In the genomic region with DNA sequence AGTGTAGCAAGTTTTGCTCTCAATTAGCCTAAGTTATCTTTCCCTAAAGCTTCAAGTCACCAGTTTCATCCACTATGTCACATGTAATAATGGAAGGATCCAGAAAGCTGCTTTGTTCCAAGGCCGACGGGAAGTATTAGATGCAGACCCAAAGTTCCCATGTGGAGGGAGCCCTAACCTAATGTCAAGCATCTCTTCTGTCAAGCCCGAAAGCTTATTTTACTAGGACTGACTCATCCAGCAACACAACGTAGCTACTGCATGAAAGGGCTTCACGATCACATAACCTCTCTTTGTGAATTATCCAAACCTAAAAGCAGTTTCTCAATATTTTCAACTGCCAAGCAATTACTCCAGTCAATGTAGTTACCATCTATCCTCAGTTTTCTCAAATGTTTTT, we compare ENCODE assay signal across 22 cellular contexts.
DNase-seq lines count a peak whose midpoint lies in the region; ATAC-seq and TF ChIP-seq lines count a peak whose summit lies in the region.
"Had no signal": no experiment of that assay in that cellular context is flagged by ENCODE, and none has a peak within 500 bp of the region (broad histone marks: within the 10 kb centered on the region; RNA-seq: fewer than 3 reads in every experiment).

No MANE protein-coding gene starts in this region.

- H3K36me3 ChIP-seq in IMR-90 (ENCODE audit: control insufficient read depth, insufficient read depth, low read length): no peaks in the 10 kb centered on the region
- no peaks in the 10 kb centered on the region for H3K36me3 ChIP-seq in brain microvascular endothelial cell (replicated peaks)
- no peaks in the 10 kb centered on the region for H3K36me3 ChIP-seq in mesendoderm (ENCODE audit: control insufficient read depth, insufficient read depth, low read length)
- H3K36me3 ChIP-seq in psoas muscle (ENCODE audit: insufficient read depth in 1 of 2, low read depth in 1 of 2): no peaks in the 10 kb centered on the region
- H3K36me3 ChIP-seq: BE2C, HAP-1, SJCRH30 had no signal

- H2BK5ac ChIP-seq in IMR-90 (ENCODE audit: low read depth, low read length, poor library complexity, severe bottlenecking): no peak overlapping the region
- H2BK5ac ChIP-seq in mesendoderm (ENCODE audit: low read length): no peak overlapping the region

- no peak overlapping the region for H2BK15ac ChIP-seq in IMR-90 (ENCODE audit: low read depth, low read length)
- no peak overlapping the region for H2BK15ac ChIP-seq in mesendoderm (replicated peaks; ENCODE audit: low read depth)

- ATAC-seq in IMR-90 (ENCODE audit: low read depth) (no peak), left cardiac atrium (no peak), psoas muscle (no peak), HG03571 (IDR thresholded peaks at IDR 0.05; ENCODE audit: unreplicated experiment) (no peak)
- ATAC-seq: GM12878 had no signal

- H2BK120ac ChIP-seq in IMR-90 (ENCODE audit: low read depth, low read length) (no peak overlapping the region), mesendoderm (ENCODE audit: low read depth, low read length) (no peak overlapping the region)

- H4K20me1 ChIP-seq in IMR-90 (ENCODE audit: insufficient read depth, low read length): no peaks in the 10 kb centered on the region

- no peaks in the 10 kb centered on the region for H3K9me1 ChIP-seq in IMR-90 (ENCODE audit: insufficient read depth, low read length)

- H3K79me1 ChIP-seq in IMR-90 (ENCODE audit: low read depth in 1 of 2, low read length in 2 of 2) (no peaks in the 10 kb centered on the region), mesendoderm (ENCODE audit: low read length) (no peaks in the 10 kb centered on the region)

- no peaks in the 10 kb centered on the region for H3K79me2 ChIP-seq in mesendoderm (ENCODE audit: control insufficient read depth, insufficient read depth, low read length)

- H3K9me3 ChIP-seq in IMR-90 (ENCODE audit: control insufficient read depth, insufficient read depth, low read length): no peaks in the 10 kb centered on the region
- H3K9me3 ChIP-seq in psoas muscle: no peaks in the 10 kb centered on the region
- H3K9me3 ChIP-seq: BE2C, HAP-1, SJCRH30 had no signal

- H3K4me1 ChIP-seq in IMR-90 (ENCODE audit: control insufficient read depth, insufficient read depth, low read length) (no peaks in the 10 kb centered on the region), mesendoderm (ENCODE audit: control insufficient read depth, low read depth, low read length) (no peaks in the 10 kb centered on the region), psoas muscle (no peaks in the 10 kb centered on the region)
- H3K4me1 ChIP-seq: BE2C, SJCRH30 had no signal

- POLR2A ChIA-PET in IMR-90 (lab: Charles Lee; ENCODE audit: unreplicated experiment): no interaction called here

- H4K5ac ChIP-seq in IMR-90 (ENCODE audit: low read depth, low read length) (no peak overlapping the region), mesendoderm (ENCODE audit: low read length) (no peak overlapping the region)

- H4K91ac ChIP-seq in IMR-90 (ENCODE audit: insufficient read depth, low read depth, low read length): no peak overlapping the region

- no peak for TF ChIP-seq RAD21 in IMR-90 (IDR thresholded peaks at IDR 0.05; ENCODE audit: low read length)

- WGBS in IMR-90 (ENCODE audit: extremely low coverage in 2 of 2, insufficient read length in 1 of 2), 2 experiments: 57% methylated on average over 1 of the region's 5 CpGs; no CpG with 5 or more reads in 1 of the 2 experiments
- WGBS in mesendoderm (ENCODE audit: extremely low coverage, insufficient coverage, low lambda C conversion rate): no CpG with 5 or more reads among the region's 5 CpGs
- WGBS in psoas muscle, 3 donors: 86 to 91% (median 88%) methylated on average over 5 of the region's 5 CpGs

- in situ Hi-C loops in IMR-90 (cut with MboI; ENCODE audit: low sequenced_read_pairs) (no loop called here), brain microvascular endothelial cell (cut with HindIII; ENCODE audit: low pct_ligation_motif_present, low sequenced_read_pairs) (no loop called here)

- H3K18ac ChIP-seq in IMR-90 (ENCODE audit: low read depth, low read length): no peak overlapping the region
- H3K18ac ChIP-seq in mesendoderm (ENCODE audit: low read length): no peak overlapping the region

- H3K23ac ChIP-seq in IMR-90 (ENCODE audit: low read depth, low read length) (no peak overlapping the region), mesendoderm (ENCODE audit: low read length) (no peak overlapping the region)

- dilution Hi-C loops in IMR-90 (cut with HindIII; ENCODE audit: low sequenced_read_pairs, unreplicated experiment): no loop called here

- H3K4ac ChIP-seq in IMR-90 (ENCODE audit: low read depth, low read length) (no peak overlapping the region), mesendoderm (ENCODE audit: low read depth, low read length) (no peak overlapping the region)

- H3K27ac ChIP-seq in IMR-90 (ENCODE audit: insufficient read depth, low read length): no peak overlapping the region
- H3K27ac ChIP-seq in brain microvascular endothelial cell: no peak overlapping the region
- H3K27ac ChIP-seq in mesendoderm (ENCODE audit: low read depth, low read length): no peak overlapping the region
- no peak overlapping the region for H3K27ac ChIP-seq in psoas muscle
- H3K27ac ChIP-seq: KMS-11, SJCRH30 had no signal

- TF ChIP-seq POLR2A in IMR-90 (IDR thresholded peaks at IDR 0.05; ENCODE audit: low read depth, low read length): no peak

- H3K56ac ChIP-seq in IMR-90 (ENCODE audit: extremely low read depth, insufficient read depth, low read length) (no peak overlapping the region), mesendoderm (ENCODE audit: low read length) (no peak overlapping the region)

- H3K4me2 ChIP-seq in IMR-90 (ENCODE audit: low read depth, low read length) (no peak overlapping the region), mesendoderm (ENCODE audit: low read length) (no peak overlapping the region)
- H3K4me2 ChIP-seq: KMS-11 had no signal

- TF ChIP-seq CTCF in AG09309 (IDR thresholded peaks at IDR 0.05; ENCODE audit: control insufficient read depth, insufficient read depth, low read depth, low read length, missing control alignments) (peak; percentile 28), IMR-90 (conservative IDR thresholded peaks at IDR 0.05; ENCODE audit: low read depth, low read length) (no peak; the same call in 1 of the 2 replicates), brain microvascular endothelial cell (IDR thresholded peaks at IDR 0.05; ENCODE audit: low read depth, low read length, missing control alignments) (peak; percentile 20), psoas muscle (IDR thresholded peaks at IDR 0.05) (no peak)

- H3K4me3 ChIP-seq in AG09309 (ENCODE audit: control insufficient read depth, low read depth, low read length): no peak overlapping the region
- H3K4me3 ChIP-seq in IMR-90 (ENCODE audit: insufficient read depth, low read depth, low read length): no peak overlapping the region
- H3K4me3 ChIP-seq in brain microvascular endothelial cell (ENCODE audit: low read depth, low read length): no peak overlapping the region
- no peak overlapping the region for H3K4me3 ChIP-seq in mesendoderm (ENCODE audit: low read length)
- H3K4me3 ChIP-seq in psoas muscle: no peak overlapping the region
- H3K4me3 ChIP-seq: GM12878, HAP-1, SJCRH30 had no signal

- H3K14ac ChIP-seq in IMR-90 (replicated peaks; ENCODE audit: low read depth, low read length): no peak overlapping the region

- CTCF ChIA-PET in IMR-90 (lab: Yijun Ruan, JAX): no interaction called here

- no peak overlapping the region for H2AFZ ChIP-seq in IMR-90 (replicated peaks; ENCODE audit: low read length, poor library complexity)

- intact Hi-C loops in IMR-90 (cut with micrococcal nuclease) (no loop called here), left cardiac atrium (cut with DNase I) (no loop called here), psoas muscle (cut with DNase I) (no loop called here)

- H4K8ac ChIP-seq in IMR-90 (ENCODE audit: low read depth in 2 of 2, low read length in 2 of 2): no peak overlapping the region
- H4K8ac ChIP-seq in mesendoderm (ENCODE audit: low read depth, low read length): no peak overlapping the region

- H3K27me3 ChIP-seq in IMR-90 (ENCODE audit: control insufficient read depth, insufficient read depth, low read length): no peaks in the 10 kb centered on the region
- no peaks in the 10 kb centered on the region for H3K27me3 ChIP-seq in brain microvascular endothelial cell (replicated peaks)
- no peaks in the 10 kb centered on the region for H3K27me3 ChIP-seq in mesendoderm (ENCODE audit: insufficient read depth, low read length, poor library complexity)
- no peaks in the 10 kb centered on the region for H3K27me3 ChIP-seq in psoas muscle (ENCODE audit: insufficient read depth in 3 of 3, low read length in 2 of 3)
- H3K27me3 ChIP-seq: BE2C, SJCRH30 had no signal

- BruUV-seq in IMR-90 (replicated peaks; lab: Mats Ljungman, UMichigan): no TSS peak

- H2AK5ac ChIP-seq in IMR-90 (ENCODE audit: low read depth, low read length) (no peak overlapping the region), mesendoderm (ENCODE audit: low read length) (no peak overlapping the region)

- DNase-seq in AG09309 (ENCODE audit: low read depth) (peak; percentile 38), IMR-90 (peak; percentile 47), brain microvascular endothelial cell (no peak), mesendoderm (peak; percentile 10), left cardiac atrium (no peak), psoas muscle (no peak), DMS 273 treated with DMSO at 0.1 percent for 48 hours (lab: John Stamatoyannopoulos, UW) (no peak)
- DNase-seq: BE2C, DMS79, MV-4-11, NCI-H1105 treated with DMSO at 0.1 percent for 48 hours, NCI-H1694, NCI-H2081, NCI-H2171, NCI-H345, NCI-H524, NCI-H774, SJCRH30 had no signal

- H3K9ac ChIP-seq in IMR-90 (ENCODE audit: low read depth, low read length) (no peak overlapping the region), mesendoderm (ENCODE audit: low read length) (no peak overlapping the region)
- H3K9ac ChIP-seq: KMS-11 had no signal

- H2AK9ac ChIP-seq in IMR-90 (replicated peaks; ENCODE audit: low read depth, low read length, poor library complexity): no peak overlapping the region

- no peak overlapping the region for H2BK20ac ChIP-seq in IMR-90 (ENCODE audit: low read depth, low read length)

TF ChIP-seq in IMR-90, 13 proteins besides CTCF, POLR2A, EP300 and RAD21 (continues in another document):
- TF ChIP-seq, protein P1, sequence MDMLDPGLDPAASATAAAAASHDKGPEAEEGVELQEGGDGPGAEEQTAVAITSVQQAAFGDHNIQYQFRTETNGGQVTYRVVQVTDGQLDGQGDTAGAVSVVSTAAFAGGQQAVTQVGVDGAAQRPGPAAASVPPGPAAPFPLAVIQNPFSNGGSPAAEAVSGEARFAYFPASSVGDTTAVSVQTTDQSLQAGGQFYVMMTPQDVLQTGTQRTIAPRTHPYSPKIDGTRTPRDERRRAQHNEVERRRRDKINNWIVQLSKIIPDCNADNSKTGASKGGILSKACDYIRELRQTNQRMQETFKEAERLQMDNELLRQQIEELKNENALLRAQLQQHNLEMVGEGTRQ (IDR thresholded peaks at IDR 0.05; ENCODE audit: low read depth, low read length): no peak
- TF ChIP-seq MAZ (IDR thresholded peaks at IDR 0.05; ENCODE audit: borderline replicate concordance, low read depth, low read length) (no peak), RCOR1 (IDR thresholded peaks at IDR 0.05; ENCODE audit: insufficient replicate concordance, low read length) (no peak), BHLHE40 (IDR thresholded peaks at IDR 0.05; ENCODE audit: low read depth, low read length) (no peak)

Comparison
In these comparisons a context has a peak if more than half of its experiments do, and no peak if none do; other contexts are left out.
1. DNase-seq: peak in AG09309 (single experiment), IMR-90 (single experiment) and mesendoderm (single experiment); none in brain microvascular endothelial cell (single experiment), left cardiac atrium (single experiment), psoas muscle (0 of 2) and DMS 273 treated with DMSO at 0.1 percent for 48 hours (single experiment).
2. CTCF ChIP-seq: peak in AG09309 (single experiment) and brain microvascular endothelial cell (single experiment); none in IMR-90 (single experiment) and psoas muscle (single experiment).